Comparison of ENCODE assay signal across 23 cellular contexts in genomic region chr22:46994983-46995382, GRCh38.
"Had no signal": no experiment of that assay in that cellular context is flagged by ENCODE, and none has a peak within 500 bp of the region (broad histone marks: within the 10 kb centered on the region; RNA-seq: fewer than 3 reads in every experiment).

No MANE protein-coding gene starts in this region.

- H3K36me3 ChIP-seq: neural progenitor cell, uterus had no signal

- H3K4me3 ChIP-seq: coronary artery, esophagus muscularis mucosa, gastroesophageal sphincter, heart left ventricle, hepatocyte, lung, mucosa of descending colon, neural progenitor cell, psoas muscle, skin epidermis, spleen, tibial nerve, upper lobe of right lung, uterus had no signal

- H3K27me3 ChIP-seq: esophagus muscularis mucosa, foreskin keratinocyte, gastroesophageal sphincter, heart left ventricle, hepatocyte, neural progenitor cell, spleen, tibial nerve, upper lobe of right lung, uterus had no signal

- H3K27ac ChIP-seq: coronary artery, esophagus muscularis mucosa, foreskin keratinocyte, gastroesophageal sphincter, heart left ventricle, hepatocyte, neural progenitor cell, psoas muscle, skin epidermis, spleen, tibial nerve, uterus had no signal

- H3K4me1 ChIP-seq: neural progenitor cell, psoas muscle, upper lobe of right lung, uterus had no signal

- H3K9me3 ChIP-seq: esophagus muscularis mucosa, gastroesophageal sphincter, heart left ventricle, mucosa of descending colon, psoas muscle, spleen, tibial nerve, upper lobe of right lung, uterus had no signal

- DNase-seq: dermis blood vessel endothelial cell; effector memory CD4-positive, alpha-beta T cell; foreskin keratinocyte; mucosa of descending colon; naive B cell; psoas muscle; right cardiac atrium; spleen; stimulated activated naive CD4-positive, alpha-beta T cell; stimulated activated naive CD8-positive, alpha-beta T cell treated with anti-CD3 and anti-CD28 coated beads, Interleukin-15, amount 100 ng/mL, for 72 hours; upper lobe of right lung; uterus had no signal

- ATAC-seq: foreskin keratinocyte; gastroesophageal sphincter; heart left ventricle; left lobe of liver; mucosa of descending colon; natural killer cell treated with Interleukin-12 subunit alpha and Interleukin-12 subunit beta and Interleukin-15 and Interleukin-18, amount 100 ng/mL, for 72 hours; psoas muscle; right cardiac atrium; stimulated activated naive CD8-positive, alpha-beta T cell treated with anti-CD3 and anti-CD28 coated beads, Interleukin-15, amount 100 ng/mL, for 72 hours; upper lobe of right lung had no signal
